8 cellular contexts compared by ENCODE assay signal in the genomic region with DNA sequence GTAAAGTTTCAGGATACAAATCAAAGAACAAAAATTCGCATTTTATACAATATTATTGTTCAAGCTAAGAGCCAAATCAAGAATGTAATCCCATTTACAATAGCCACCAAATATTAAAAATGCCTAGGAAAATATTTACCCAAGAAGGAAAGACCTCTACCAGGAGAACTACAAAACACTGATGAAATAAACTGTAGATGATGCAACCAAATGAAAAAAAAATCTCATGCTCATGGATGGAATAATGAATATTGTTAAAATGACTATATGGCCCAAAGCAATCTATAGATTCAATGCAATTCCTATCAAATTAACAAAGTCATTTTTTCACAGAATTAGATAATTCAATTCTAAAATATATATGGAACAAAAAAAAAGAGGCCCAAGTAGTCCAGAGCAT.
"Had no signal": no experiment of that assay in that cellular context is flagged by ENCODE, and none has a peak within 500 bp of the region (broad histone marks: within the 10 kb centered on the region; RNA-seq: fewer than 3 reads in every experiment).

No MANE protein-coding gene starts in this region.

- H3K4me3 ChIP-seq: GM12878 had no signal

- ATAC-seq: GM12878 had no signal

- DNase-seq: GDM1, GF-D8 had no signal

- FAIRE-seq: G401.6, GM12878, GM12891, GM12892, GM18507, GM19239 had no signal
